Comparison of ENCODE assay signal across 8 cellular contexts in the genomic region with DNA sequence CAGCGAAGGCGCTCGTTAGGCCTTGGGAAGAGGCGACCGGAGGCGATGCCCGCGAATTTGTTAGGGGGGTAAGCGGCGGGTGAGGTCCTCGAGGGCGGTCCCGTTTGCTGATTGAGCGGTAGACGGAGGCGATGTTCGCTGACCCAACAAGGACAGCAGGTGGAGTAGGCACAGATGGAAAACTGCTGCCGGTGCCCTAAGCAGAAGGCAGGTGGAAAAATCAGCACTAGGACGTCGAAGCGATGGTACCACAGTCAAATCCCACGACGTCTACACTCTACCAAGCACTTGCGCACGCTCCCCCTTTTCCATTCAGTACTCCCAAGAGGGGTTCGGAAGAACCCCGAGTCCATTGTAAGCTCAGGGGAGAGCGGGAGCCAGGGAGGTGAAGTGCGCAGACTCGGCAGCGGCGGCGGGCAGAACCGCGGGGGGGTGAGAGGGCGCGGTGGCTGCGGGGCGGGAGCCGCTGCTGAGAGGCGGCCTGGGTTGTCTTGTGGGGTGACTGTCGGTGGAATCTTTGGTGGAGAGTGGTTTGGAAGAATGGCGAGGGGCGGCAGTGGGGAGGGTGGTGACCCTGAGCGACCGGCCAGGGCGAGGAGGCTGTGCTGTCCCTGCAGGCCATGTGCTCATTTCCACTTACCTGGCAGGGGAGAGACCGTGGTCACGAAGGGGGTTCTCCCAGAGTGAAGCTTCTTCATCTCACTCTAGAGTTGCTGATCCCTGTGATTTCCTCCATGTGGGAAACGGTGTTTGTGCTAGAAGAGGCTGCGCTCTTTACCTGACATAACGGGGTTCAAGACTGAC. TPM values are rescaled to one million over a fixed set of nuclear protein-coding genes. Genes with fewer than 3 reads are reported as not detected.
DNase-seq lines count a peak whose midpoint lies in the region; ATAC-seq and TF ChIP-seq lines count a peak whose summit lies in the region.
"Not testable (repeated sequence)": the region's sequence is repeated elsewhere in the genome, so short reads cannot be mapped to it uniquely, and the experiment has no call there.

No MANE protein-coding gene starts in this region.

- H3K9me3 ChIP-seq in CD8-positive, alpha-beta memory T cell (ENCODE audit: low read length); left lung; psoas muscle: not testable (repeated sequence)

- CTCF ChIA-PET in CD8-positive, alpha-beta memory T cell (lab: Charles Lee): not testable (repeated sequence)

- ATAC-seq in left lung (peak; percentile 84), psoas muscle (peak; percentile 25 to 75 (median 48))
- not testable (repeated sequence) for ATAC-seq in stimulated activated naive CD8-positive, alpha-beta T cell treated with anti-CD3 and anti-CD28 coated beads, Interleukin-15, Interleukin-2, amounts not matched to agents 100 U/mL and 50 U/mL, for 24 hours

- H3K27me3 Mint-ChIP-seq in CD8-positive, alpha-beta memory T cell: peaks cover 15 to 39% of the 10 kb centered on the region in 2 donors
- peaks cover 29% of the 10 kb centered on the region for H3K27me3 Mint-ChIP-seq in brain

- peak; percentile 35 to 59 (median 49) for DNase-seq in CD8-positive, alpha-beta memory T cell
- DNase-seq in NCI-H748 (lab: John Stamatoyannopoulos, UW; ENCODE audit: unreplicated experiment) (peak; percentile 53), activated T-cell treated with anti-CD3 and anti-CD28 coated beads for 24 hours (ENCODE audit: low read depth) (peak; percentile 44), left lung (peak; percentile 60 to 94), psoas muscle (peak; percentile 76 to 78)
- DNase-seq in fibroblast of villous mesenchyme (ENCODE audit: low read depth): not testable (repeated sequence)
- DNase-seq in stimulated activated naive CD8-positive, alpha-beta T cell treated with anti-CD3 and anti-CD28 coated beads, Interleukin-15, Interleukin-2, amounts not matched to agents 100 U/mL and 50 U/mL, for 24 hours: peak; percentile 48

- H3K4me3 Mint-ChIP-seq in CD8-positive, alpha-beta memory T cell: peak overlapping the region; percentile 70 to 88 (median 82)
- H3K4me3 Mint-ChIP-seq in brain: peak overlapping the region in 4 of 5 experiments; percentile 12 to 89 (median 78)

- not testable (repeated sequence) for H3K36me3 ChIP-seq in CD8-positive, alpha-beta memory T cell (ENCODE audit: insufficient read depth, low read length); left lung; psoas muscle (ENCODE audit: insufficient read depth in 1 of 2, low read depth in 1 of 2)

- peak overlapping the region in 2 of 8 donors; percentile 32 to 85 for H3K27ac Mint-ChIP-seq in CD8-positive, alpha-beta memory T cell
- H3K27ac Mint-ChIP-seq in brain: not testable (repeated sequence)

- POLR2A ChIA-PET in CD8-positive, alpha-beta memory T cell (lab: Charles Lee): interaction anchor here (0.6 kb wide), 1 partner anchor 365 kb away, joined by 5 read pairs; no protein-coding TSS in a partner anchor

- H3K4me1 Mint-ChIP-seq in CD8-positive, alpha-beta memory T cell; brain: not testable (repeated sequence)

- H3K36me3 Mint-ChIP-seq in CD8-positive, alpha-beta memory T cell; brain: not testable (repeated sequence)

- not testable (repeated sequence) for H3K27ac ChIP-seq in CD8-positive, alpha-beta memory T cell (ENCODE audit: low read depth, low read length); left lung; psoas muscle

- not testable (repeated sequence) for H3K4me3 ChIP-seq in CD8-positive, alpha-beta memory T cell (ENCODE audit: low read length)
- H3K4me3 ChIP-seq in fibroblast of villous mesenchyme (ENCODE audit: low read depth, low read length) (peak overlapping the region; percentile 25), left lung (peak overlapping the region in 1 of 2 donors; percentile 18), psoas muscle (peak overlapping the region; percentile 42)

- not testable (repeated sequence) for H3K27me3 ChIP-seq in CD8-positive, alpha-beta memory T cell (ENCODE audit: insufficient read depth, low read length, poor library complexity, severe bottlenecking); psoas muscle (ENCODE audit: insufficient read depth in 3 of 3, low read length in 2 of 3)
- H3K27me3 ChIP-seq in left lung: peaks cover 0 to 55% of the 10 kb centered on the region in 2 donors

- intact Hi-C loops in left lung (cut with DNase I); psoas muscle (cut with DNase I): not testable (repeated sequence)

- H3K9me3 Mint-ChIP-seq in CD8-positive, alpha-beta memory T cell: not testable (repeated sequence)
- peaks cover 0 to 17% (median 8%) of the 10 kb centered on the region in 5 experiments for H3K9me3 Mint-ChIP-seq in brain

- TF ChIP-seq CTCF in brain (conservative IDR thresholded peaks at IDR 0.05); fibroblast of villous mesenchyme (IDR thresholded peaks at IDR 0.05; ENCODE audit: insufficient read depth, low read depth, low read length); left lung (IDR thresholded peaks at IDR 0.05); psoas muscle (IDR thresholded peaks at IDR 0.05): not testable (repeated sequence)

- 11 to 13% (median 12%) methylated on average over 38 to 41 of the region's 52 CpGs for WGBS in psoas muscle, 3 donors

- not testable (repeated sequence) for H3K4me1 ChIP-seq in CD8-positive, alpha-beta memory T cell (ENCODE audit: insufficient read depth, low read length); left lung; psoas muscle

RNA-seq across cellular contexts. Expression of a gene that starts 22.5 kb away (rescaled TPM):
- total RNA-seq in CD8-positive, alpha-beta memory T cell: 1,000 to 10,000 TPM; 1,293 to 1,300 TPM
- not detected for polyA plus RNA-seq in CD8-positive, alpha-beta memory T cell
- not detected for polyA plus RNA-seq in brain (ENCODE audit: insufficient read depth, low read depth, low replicate concordance)
- under 0.01 TPM in 1 of 2 replicates, not detected in the other for total RNA-seq in fibroblast of villous mesenchyme
- 1,000 to 10,000 TPM; 2,748 to 3,444 TPM for total RNA-seq in left lung
- 1,000 to 10,000 TPM; 1,264 to 5,208 (median 3,151) TPM for total RNA-seq in psoas muscle
- polyA plus RNA-seq in psoas muscle: not detected

RNA-seq across cellular contexts. Expression of a gene that starts 48.5 kb away (rescaled TPM):
- 10 to 100 TPM; 25.6 to 30.1 TPM for total RNA-seq in CD8-positive, alpha-beta memory T cell
- 6.9 TPM for polyA plus RNA-seq in CD8-positive, alpha-beta memory T cell
- polyA plus RNA-seq in brain (ENCODE audit: insufficient read depth, low read depth, low replicate concordance): 29.1 TPM
- total RNA-seq in fibroblast of villous mesenchyme: 13.8 and 22.2 TPM in 2 replicates
- total RNA-seq in left lung: 10 to 100 TPM; 19.1 to 19.7 TPM
- total RNA-seq in psoas muscle: 1 to 10 TPM; 3.1 to 6.4 (median 4.3) TPM
- 1 to 10 TPM; 3.6 to 6.5 (median 4.8) TPM for polyA plus RNA-seq in psoas muscle

Comparison
In these comparisons a context has a peak if more than half of its experiments do, and no peak if none do; other contexts are left out.
1. RNA of a gene that starts 22.5 kb away (total RNA-seq): 1,264 to 5,208 TPM in psoas muscle, 2,748 to 3,444 TPM in left lung and 1,293 to 1,300 TPM in CD8-positive, alpha-beta memory T cell; under 0.01 TPM in fibroblast of villous mesenchyme; every median in the first group is over 1,000 times any median in the second.